In genomic region chr12:22865822-22866221, GRCh38 we compare ENCODE assay signal across 32 cellular contexts.
"Had no signal": no experiment of that assay in that cellular context is flagged by ENCODE, and none has a peak within 500 bp of the region (broad histone marks: within the 10 kb centered on the region; RNA-seq: fewer than 3 reads in every experiment).

No MANE protein-coding gene starts in this region.

- H3K27ac Mint-ChIP-seq: activated CD4-positive, alpha-beta memory T cell treated with anti-CD3 and anti-CD28 coated beads for 36 hours; activated CD4-positive, alpha-beta T cell treated with anti-CD3 and anti-CD28 coated beads for 36 hours; activated CD4-positive, alpha-beta T cell treated with anti-CD3 and anti-CD28 coated beads, Interleukin-2, amount 10 ng/mL, durations not matched to agents 24 days and 14 days; activated CD8-positive, alpha-beta memory T cell treated with anti-CD3 and anti-CD28 coated beads, Interleukin-2, amount 10 ng/mL, durations not matched to agents 7 days and 5 days; activated CD8-positive, alpha-beta T cell treated with anti-CD3 and anti-CD28 coated beads, Interleukin-2, amount 10 ng/mL, durations not matched to agents 7 days and 5 days; activated naive CD4-positive, alpha-beta T cell treated with anti-CD3 and anti-CD28 coated beads for 36 hours; activated naive CD4-positive, alpha-beta T cell treated with anti-CD3 and anti-CD28 coated beads, Interleukin-2, amount 50 U/mL, for 24 hours; activated naive CD8-positive, alpha-beta T cell treated with anti-CD3 and anti-CD28 coated beads for 36 hours; activated naive CD8-positive, alpha-beta T cell treated with anti-CD3 and anti-CD28 coated beads, Interleukin-2, amount 50 U/mL, for 24 hours; activated T-helper 1 cell treated with anti-CD3 and anti-CD28 coated beads, Interleukin-12 subunit alpha, Interleukin-12 subunit beta, Interleukin-2, Interleukin-4 antibody, amounts not matched to agents 30 ng/mL and 10 ng/mL and 1 ng/mL, durations not matched to agents 14 hours and 24 hours and 36 hours; activated T-helper 2 cell treated with anti-CD3 and anti-CD28 coated beads, Interferon-gamma antibody, Interleukin-2, Interleukin-4, amounts not matched to agents 10 μg/mL and 5 μg/mL and 100 μg/mL, durations not matched to agents 14 hours and 24 hours and 36 hours; effector memory CD8-positive, alpha-beta T cell had no signal

- H3K4me3 Mint-ChIP-seq: activated CD4-positive, alpha-beta memory T cell treated with anti-CD3 and anti-CD28 coated beads for 36 hours; activated CD4-positive, alpha-beta T cell treated with anti-CD3 and anti-CD28 coated beads for 36 hours; activated CD4-positive, alpha-beta T cell treated with anti-CD3 and anti-CD28 coated beads, Interleukin-2, amount 10 ng/mL, durations not matched to agents 24 days and 14 days; activated CD8-positive, alpha-beta memory T cell treated with anti-CD3 and anti-CD28 coated beads, Interleukin-2, amount 10 ng/mL, durations not matched to agents 7 days and 5 days; activated CD8-positive, alpha-beta T cell treated with anti-CD3 and anti-CD28 coated beads, Interleukin-2, amount 10 ng/mL, durations not matched to agents 7 days and 5 days; activated naive CD4-positive, alpha-beta T cell treated with anti-CD3 and anti-CD28 coated beads for 36 hours; activated naive CD4-positive, alpha-beta T cell treated with anti-CD3 and anti-CD28 coated beads, Interleukin-2, amount 50 U/mL, for 24 hours; activated naive CD8-positive, alpha-beta T cell treated with anti-CD3 and anti-CD28 coated beads for 36 hours; activated naive CD8-positive, alpha-beta T cell treated with anti-CD3 and anti-CD28 coated beads, Interleukin-2, amount 50 U/mL, for 24 hours; activated T-helper 1 cell treated with anti-CD3 and anti-CD28 coated beads, Interleukin-12 subunit alpha, Interleukin-12 subunit beta, Interleukin-2, Interleukin-4 antibody, amounts not matched to agents 30 ng/mL and 10 ng/mL and 1 ng/mL, durations not matched to agents 14 hours and 24 hours and 36 hours; effector memory CD8-positive, alpha-beta T cell had no signal

- H3K4me1 Mint-ChIP-seq: activated CD4-positive, alpha-beta T cell treated with anti-CD3 and anti-CD28 coated beads for 36 hours; activated CD4-positive, alpha-beta T cell treated with anti-CD3 and anti-CD28 coated beads, Interleukin-2, amount 10 ng/mL, durations not matched to agents 24 days and 14 days; activated CD8-positive, alpha-beta memory T cell treated with anti-CD3 and anti-CD28 coated beads, Interleukin-2, amount 10 ng/mL, durations not matched to agents 7 days and 5 days; activated naive CD4-positive, alpha-beta T cell treated with anti-CD3 and anti-CD28 coated beads, Interleukin-2, amount 50 U/mL, for 24 hours; activated naive CD8-positive, alpha-beta T cell treated with anti-CD3 and anti-CD28 coated beads for 36 hours; activated naive CD8-positive, alpha-beta T cell treated with anti-CD3 and anti-CD28 coated beads, Interleukin-2, amount 50 U/mL, for 24 hours had no signal

- H3K36me3 Mint-ChIP-seq: activated CD4-positive, alpha-beta memory T cell treated with anti-CD3 and anti-CD28 coated beads for 36 hours; activated CD8-positive, alpha-beta memory T cell treated with anti-CD3 and anti-CD28 coated beads, Interleukin-2, amount 10 ng/mL, durations not matched to agents 7 days and 5 days; activated naive CD4-positive, alpha-beta T cell treated with anti-CD3 and anti-CD28 coated beads, Interleukin-2, amount 50 U/mL, for 24 hours; activated naive CD8-positive, alpha-beta T cell treated with anti-CD3 and anti-CD28 coated beads for 36 hours had no signal

- H3K27ac ChIP-seq: adrenal gland, body of pancreas, esophagus muscularis mucosa, foreskin keratinocyte, gastrocnemius medialis had no signal

- FAIRE-seq: colon had no signal

- H3K4me1 ChIP-seq: adrenal gland, body of pancreas, esophagus muscularis mucosa, foreskin keratinocyte, gastrocnemius medialis had no signal

- H3K9me3 Mint-ChIP-seq: activated CD4-positive, alpha-beta memory T cell treated with anti-CD3 and anti-CD28 coated beads for 36 hours; activated CD4-positive, alpha-beta T cell treated with anti-CD3 and anti-CD28 coated beads, Interleukin-2, amount 10 ng/mL, durations not matched to agents 24 days and 14 days; activated naive CD4-positive, alpha-beta T cell treated with anti-CD3 and anti-CD28 coated beads for 36 hours; activated naive CD4-positive, alpha-beta T cell treated with anti-CD3 and anti-CD28 coated beads, Interleukin-2, amount 50 U/mL, for 24 hours; activated naive CD8-positive, alpha-beta T cell treated with anti-CD3 and anti-CD28 coated beads for 36 hours; activated naive CD8-positive, alpha-beta T cell treated with anti-CD3 and anti-CD28 coated beads, Interleukin-2, amount 50 U/mL, for 24 hours; activated T-helper 1 cell treated with anti-CD3 and anti-CD28 coated beads, Interleukin-12 subunit alpha, Interleukin-12 subunit beta, Interleukin-2, Interleukin-4 antibody, amounts not matched to agents 30 ng/mL and 10 ng/mL and 1 ng/mL, durations not matched to agents 14 hours and 24 hours and 36 hours; activated T-helper 2 cell treated with anti-CD3 and anti-CD28 coated beads, Interferon-gamma antibody, Interleukin-2, Interleukin-4, amounts not matched to agents 10 μg/mL and 5 μg/mL and 100 μg/mL, durations not matched to agents 14 hours and 24 hours and 36 hours; effector memory CD8-positive, alpha-beta T cell had no signal

- H3K27me3 Mint-ChIP-seq: activated CD4-positive, alpha-beta memory T cell treated with anti-CD3 and anti-CD28 coated beads for 36 hours; activated CD4-positive, alpha-beta T cell treated with anti-CD3 and anti-CD28 coated beads, Interleukin-2, amount 10 ng/mL, durations not matched to agents 24 days and 14 days; activated naive CD8-positive, alpha-beta T cell treated with anti-CD3 and anti-CD28 coated beads, Interleukin-2, amount 50 U/mL, for 24 hours had no signal

- H3K9me3 ChIP-seq: adrenal gland, body of pancreas, esophagus muscularis mucosa, gastrocnemius medialis had no signal

- H3K27me3 ChIP-seq: adrenal gland, body of pancreas, esophagus muscularis mucosa, foreskin keratinocyte, gastrocnemius medialis had no signal

- H3K4me3 ChIP-seq: adrenal gland, body of pancreas, esophagus muscularis mucosa, gastrocnemius medialis had no signal

- H3K36me3 ChIP-seq: adrenal gland, esophagus muscularis mucosa, gastrocnemius medialis had no signal

- ATAC-seq: activated CD4-positive, alpha-beta T cell treated with anti-CD3 and anti-CD28 coated beads for 36 hours; activated CD8-positive, alpha-beta memory T cell treated with anti-CD3 and anti-CD28 coated beads, Interleukin-2, amount 10 ng/mL, durations not matched to agents 7 days and 5 days; activated CD8-positive, alpha-beta T cell treated with anti-CD3 and anti-CD28 coated beads, Interleukin-2, amount 10 ng/mL, durations not matched to agents 7 days and 5 days; activated naive CD8-positive, alpha-beta T cell treated with anti-CD3 and anti-CD28 coated beads, Interleukin-2, amount 50 U/mL, for 24 hours; body of pancreas; effector memory CD8-positive, alpha-beta T cell; foreskin keratinocyte; gastrocnemius medialis had no signal

- DNase-seq: activated CD4-positive, alpha-beta memory T cell treated with anti-CD3 and anti-CD28 coated beads for 36 hours; activated CD4-positive, alpha-beta T cell treated with anti-CD3 and anti-CD28 coated beads for 36 hours; activated CD4-positive, alpha-beta T cell treated with anti-CD3 and anti-CD28 coated beads, Interleukin-2, amount 10 ng/mL, durations not matched to agents 24 days and 14 days; activated CD4-positive, CD25-positive, alpha-beta regulatory T cell; activated CD4-positive, CD25-positive, alpha-beta regulatory T cell treated with anti-CD3 and anti-CD28 coated beads, Interleukin-2, amount 50 U/mL, for 72 hours; activated CD8-positive, alpha-beta memory T cell treated with anti-CD3 and anti-CD28 coated beads, Interleukin-2, amount 10 ng/mL, durations not matched to agents 7 days and 5 days; activated CD8-positive, alpha-beta memory T cell treated with anti-CD3 and anti-CD28 coated beads, Interleukin-2, amount 50 U/mL, for 4 hours; activated CD8-positive, alpha-beta T cell treated with anti-CD3 and anti-CD28 coated beads, Interleukin-2, amount 10 ng/mL, durations not matched to agents 7 days and 5 days; activated effector memory CD4-positive, alpha-beta T cell treated with anti-CD3 and anti-CD28 coated beads, Interleukin-2, amount 50 U/mL, for 16 hours; activated naive CD4-positive, alpha-beta T cell treated with anti-CD3 and anti-CD28 coated beads for 36 hours; activated naive CD8-positive, alpha-beta T cell treated with anti-CD3 and anti-CD28 coated beads for 36 hours; activated naive CD8-positive, alpha-beta T cell treated with anti-CD3 and anti-CD28 coated beads, Interleukin-2, amount 50 U/mL, for 24 hours; activated T-cell treated with anti-CD3 and anti-CD28 coated beads, Interleukin-2, amount 50 U/mL, for 1 hour; activated T-cell treated with anti-CD3 and anti-CD28 coated beads, Interleukin-2, amount 50 U/mL, for 48 hours; adrenal gland; amygdala; aorta; body of pancreas; caudate nucleus; cortex of kidney; dermis blood vessel endothelial cell; effector CD4-positive, alpha-beta T cell; effector memory CD8-positive, alpha-beta T cell; erythroblast; foreskin keratinocyte; gastrocnemius medialis; T-helper 2 cell had no signal
